ENCODE assay signal across 8 cellular contexts in genomic region chr15:78755895-78756591, GRCh38. TPM values are rescaled to one million over a fixed set of nuclear protein-coding genes. Genes with fewer than 3 reads are reported as not detected.
DNase-seq lines count a peak whose midpoint lies in the region; ATAC-seq, FAIRE-seq and TF ChIP-seq lines count a peak whose summit lies in the region.
"Not testable (repeated sequence)": the region's sequence is repeated elsewhere in the genome, so short reads cannot be mapped to it uniquely, and the experiment has no call there.

No MANE protein-coding gene starts in this region.

- TF ChIP-seq CTCF in AG04450 (IDR thresholded peaks at IDR 0.05; ENCODE audit: low read depth, low read length) = peak; percentile 17; the same call in 1 of the 2 replicates
- TF ChIP-seq CTCF in GM13976 (IDR thresholded peaks at IDR 0.05; ENCODE audit: borderline replicate concordance, control extremely low read depth, extremely low read depth, insufficient read depth, missing control alignments) = peak; percentile 26
- TF ChIP-seq CTCF in epithelial cell of proximal tubule (conservative IDR thresholded peaks at IDR 0.05; ENCODE audit: low read depth, low read length) = peak; percentile 41
- TF ChIP-seq CTCF in left lung (IDR thresholded peaks at IDR 0.05) = peak; percentile 20 to 35

- H3K4me3 ChIP-seq in AG04450 (ENCODE audit: low read depth, low read length); epithelial cell of proximal tubule (ENCODE audit: low read depth, low read length); left lung; skeletal muscle tissue (ENCODE audit: low read length in 3 of 3): not testable (repeated sequence)

- DNase-seq in AG04450 (ENCODE audit: low read depth, low spot score) = peak; percentile 38
- DNase-seq in GM13976 (ENCODE audit: low spot score) = peak; percentile 50
- DNase-seq in HTR-8/SVneo (ENCODE audit: insufficient read length, low spot score) = peak; percentile 34
- DNase-seq in RCC 7860 (ENCODE audit: low spot score) = peak; percentile 52
- DNase-seq in activated T-helper 1 cell treated with anti-CD3 and anti-CD28 coated beads, Interleukin-12 subunit alpha, Interleukin-12 subunit beta, Interleukin-2, Interleukin-4 antibody, amounts not matched to agents 30 ng/mL and 10 ng/mL and 1 ng/mL, durations not matched to agents 14 hours and 24 hours and 36 hours (ENCODE audit: low spot score); epithelial cell of proximal tubule (ENCODE audit: low read depth): not testable (repeated sequence)
- peak in 1 of 2 donors; percentile 54 for DNase-seq in left lung

- POLR2A ChIA-PET in AG04450 (lab: Yijun Ruan, JAX) = not testable (repeated sequence)

- not testable (repeated sequence) for H3K4me3 Mint-ChIP-seq in activated T-helper 1 cell treated with anti-CD3 and anti-CD28 coated beads, Interleukin-12 subunit alpha, Interleukin-12 subunit beta, Interleukin-2, Interleukin-4 antibody, amounts not matched to agents 30 ng/mL and 10 ng/mL and 1 ng/mL, durations not matched to agents 14 hours and 24 hours and 36 hours

- CTCF ChIA-PET in AG04450 (lab: Charles Lee) = not testable (repeated sequence)

- peak overlapping the region; percentile 40 for H3K27ac Mint-ChIP-seq in activated T-helper 1 cell treated with anti-CD3 and anti-CD28 coated beads, Interleukin-12 subunit alpha, Interleukin-12 subunit beta, Interleukin-2, Interleukin-4 antibody, amounts not matched to agents 30 ng/mL and 10 ng/mL and 1 ng/mL, durations not matched to agents 14 hours and 24 hours and 36 hours

- H3K4me1 ChIP-seq in left lung = not testable (repeated sequence)
- H3K4me1 ChIP-seq in skeletal muscle tissue (ENCODE audit: control insufficient read depth in 3 of 3, insufficient read depth in 3 of 3, low read length in 3 of 3) = peaks cover 24 to 58% (median 50%) of the 10 kb centered on the region in 3 donors

- FAIRE-seq in HTR-8/SVneo (lab: Jason Lieb, UNC) = not testable (repeated sequence)
- FAIRE-seq in RCC 7860 (lab: Jason Lieb, UNC) = peak; percentile 84

- H3K27ac ChIP-seq in AG04450 (ENCODE audit: low read depth, low read length); left lung: not testable (repeated sequence)
- H3K27ac ChIP-seq in skeletal muscle tissue (ENCODE audit: low read depth, low read length) = peak overlapping the region; percentile 80

- not testable (repeated sequence) for H3K36me3 ChIP-seq in left lung; skeletal muscle tissue (ENCODE audit: control insufficient read depth in 3 of 3, insufficient read depth in 3 of 3, low read length in 3 of 3)

- intact Hi-C loops in activated T-helper 1 cell treated with anti-CD3 and anti-CD28 coated beads, Interleukin-12 subunit alpha, Interleukin-12 subunit beta, Interleukin-2, Interleukin-4 antibody, amounts not matched to agents 30 ng/mL and 10 ng/mL and 1 ng/mL, durations not matched to agents 14 hours and 24 hours and 36 hours (cut with micrococcal nuclease) = loop anchor here (2.0 kb wide), 1 partner anchor 53 kb away; no protein-coding TSS in a partner anchor
- intact Hi-C loops in left lung (cut with DNase I) = not testable (repeated sequence)

- H3K9me3 Mint-ChIP-seq in activated T-helper 1 cell treated with anti-CD3 and anti-CD28 coated beads, Interleukin-12 subunit alpha, Interleukin-12 subunit beta, Interleukin-2, Interleukin-4 antibody, amounts not matched to agents 30 ng/mL and 10 ng/mL and 1 ng/mL, durations not matched to agents 14 hours and 24 hours and 36 hours = not testable (repeated sequence)

- ATAC-seq in left lung = peak; percentile 44

- in situ Hi-C loops in GM13976 (cut with MboI; ENCODE audit: low sequenced_read_pairs, unreplicated experiment) = not testable (repeated sequence)

- not testable (repeated sequence) for H3K36me3 Mint-ChIP-seq in activated T-helper 1 cell treated with anti-CD3 and anti-CD28 coated beads, Interleukin-12 subunit alpha, Interleukin-12 subunit beta, Interleukin-2, Interleukin-4 antibody, amounts not matched to agents 30 ng/mL and 10 ng/mL and 1 ng/mL, durations not matched to agents 14 hours and 24 hours and 36 hours (ENCODE audit: low read depth)

- not testable (repeated sequence) for H3K27me3 ChIP-seq in AG04450 (ENCODE audit: control insufficient read depth, insufficient read depth, low read length); left lung; skeletal muscle tissue (ENCODE audit: control insufficient read depth in 3 of 3, insufficient read depth in 3 of 3, low read length in 3 of 3)

- not testable (repeated sequence) for H3K9me3 ChIP-seq in AG04450 (ENCODE audit: control insufficient read depth, insufficient read depth, low read length); left lung; skeletal muscle tissue (ENCODE audit: control insufficient read depth in 3 of 3, low read length in 3 of 3)

- not testable (repeated sequence) for H3K27me3 Mint-ChIP-seq in activated T-helper 1 cell treated with anti-CD3 and anti-CD28 coated beads, Interleukin-12 subunit alpha, Interleukin-12 subunit beta, Interleukin-2, Interleukin-4 antibody, amounts not matched to agents 30 ng/mL and 10 ng/mL and 1 ng/mL, durations not matched to agents 14 hours and 24 hours and 36 hours (ENCODE audit: insufficient read depth)

- peak overlapping the region in 1 of 3 donors; percentile 50 for H3K9ac ChIP-seq in skeletal muscle tissue (ENCODE audit: low read depth in 1 of 3, low read length in 3 of 3)

- peaks cover 15% of the 10 kb centered on the region for H3K4me1 Mint-ChIP-seq in activated T-helper 1 cell treated with anti-CD3 and anti-CD28 coated beads, Interleukin-12 subunit alpha, Interleukin-12 subunit beta, Interleukin-2, Interleukin-4 antibody, amounts not matched to agents 30 ng/mL and 10 ng/mL and 1 ng/mL, durations not matched to agents 14 hours and 24 hours and 36 hours (ENCODE audit: low read depth)

RNA-seq across cellular contexts. Expression of gene ADAMTS7, which starts 55.2 kb away (rescaled TPM):
- 5.0 and 6.4 TPM in 2 replicates for polyA plus RNA-seq in AG04450 (2011; rRNA removed)
- 12.0 and 12.3 TPM in 2 replicates for polyA minus RNA-seq in AG04450 (2011; rRNA and poly(A)+ RNA removed)
- total RNA-seq in activated T-helper 1 cell treated with anti-CD3 and anti-CD28 coated beads, Interleukin-12 subunit alpha, Interleukin-12 subunit beta, Interleukin-2, Interleukin-4 antibody, amounts not matched to agents 30 ng/mL and 10 ng/mL and 1 ng/mL, durations not matched to agents 14 hours and 24 hours and 36 hours = 0.39 and 0.47 TPM in 2 replicates
- 7.7 and 10.5 TPM in 2 replicates for total RNA-seq in epithelial cell of proximal tubule
- total RNA-seq in left lung = 1 to 10 TPM; 8.7 to 9.1 TPM
- total RNA-seq in skeletal muscle tissue = 7.3 TPM
